ENCODE assay signal across 1 cellular context in the genomic region with DNA sequence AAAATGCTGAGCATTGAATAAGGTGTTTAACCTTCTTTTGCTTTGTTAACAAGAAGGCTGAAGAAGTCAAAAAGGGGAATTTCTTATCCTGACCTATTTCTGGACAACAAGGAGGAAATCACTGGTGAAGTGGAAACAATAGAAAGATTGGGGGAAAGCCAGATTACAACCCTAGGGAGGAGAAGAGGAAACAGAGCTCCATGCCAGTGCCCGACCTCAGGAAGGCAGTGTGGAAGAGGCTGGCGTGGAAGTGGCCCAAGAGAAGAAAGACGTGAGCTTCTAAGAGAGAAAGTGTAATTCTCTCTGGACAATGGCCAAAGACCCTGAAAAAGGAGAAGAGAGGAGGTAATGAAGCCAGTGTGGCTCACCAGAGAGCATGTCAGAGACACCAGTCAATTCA.
TF ChIP-seq lines count a peak whose summit lies in the region.

No MANE protein-coding gene starts in this region.

TF ChIP-seq in GM12878, 131 proteins besides CTCF, POLR2A, EP300 and RAD21:
- TF ChIP-seq TBL1XR1 (IDR thresholded peaks at IDR 0.05; ENCODE audit: low read depth, low read length) (no peak), SPI1 (IDR thresholded peaks at IDR 0.05; ENCODE audit: borderline replicate concordance, insufficient read depth, low read depth, low read length) (0 out of 2 replicates have a peak, but pooled peaks have one; percentile 10)
